ENCODE assay signal across 6 cellular contexts in genomic region chr10:45340420-45340819, GRCh38. TPM values are rescaled to one million over a fixed set of nuclear protein-coding genes. Genes with fewer than 3 reads are reported as not detected.
"Had no signal": no experiment of that assay in that cellular context is flagged by ENCODE, and none has a peak within 500 bp of the region (broad histone marks: within the 10 kb centered on the region; RNA-seq: fewer than 3 reads in every experiment).

No MANE protein-coding gene starts in this region.

RNA-seq across cellular contexts. Expression of gene OR13A1, which starts 25.0 kb away (rescaled TPM):
- total RNA-seq: GM23248, GM23338, H1, H4, H7, HFFc6 had no signal
- polyA plus RNA-seq: GM23248 had no signal

RNA-seq across cellular contexts. Expression of gene ALOX5, which starts 33.6 kb away (rescaled TPM):
- total RNA-seq: GM23248, HFFc6 had no signal
- polyA plus RNA-seq: GM23248 had no signal
